In the genomic region with DNA sequence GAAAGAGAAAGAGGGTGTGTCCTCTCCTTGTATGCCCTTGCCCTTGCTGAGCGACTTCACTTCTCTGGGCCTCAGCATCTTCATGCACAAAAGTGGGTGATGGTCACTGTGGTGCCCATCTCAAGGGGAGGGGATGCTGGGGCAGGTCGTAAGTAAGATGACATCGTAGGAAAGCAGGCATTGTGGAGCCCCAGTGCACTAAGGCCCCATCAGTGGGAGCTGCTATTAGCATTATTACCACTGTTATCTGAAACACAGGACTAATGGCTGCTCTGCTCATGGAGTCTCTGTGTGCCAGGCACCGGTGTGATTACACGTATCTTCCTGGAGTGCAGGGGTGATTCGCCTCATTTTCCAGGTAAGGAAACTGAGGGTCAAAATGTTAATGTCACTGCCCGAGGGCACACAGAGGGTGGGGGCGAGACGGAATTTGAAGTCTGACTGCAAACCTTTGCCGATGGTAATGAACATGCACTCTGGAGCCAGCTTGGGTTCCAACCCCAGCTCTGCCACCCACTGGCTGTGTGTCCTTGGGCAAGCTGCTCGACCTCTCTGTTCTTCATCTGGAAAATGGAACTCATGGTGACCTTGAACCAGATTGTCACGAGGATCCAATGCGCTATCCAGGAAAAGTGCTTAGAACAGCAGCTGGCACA, we compare ENCODE assay signal across 21 cellular contexts.
"Had no signal": no experiment of that assay in that cellular context is flagged by ENCODE, and none has a peak within 500 bp of the region (broad histone marks: within the 10 kb centered on the region; RNA-seq: fewer than 3 reads in every experiment).

No MANE protein-coding gene starts in this region.

- ATAC-seq: activated CD4-positive, alpha-beta T cell treated with anti-CD3 and anti-CD28 coated beads for 36 hours; foreskin keratinocyte; pancreas had no signal

- H3K36me3 ChIP-seq: ascending aorta, esophagus muscularis mucosa, neutrophil, pancreas, suprapubic skin, tibial nerve had no signal

- H3K27ac ChIP-seq: ascending aorta, esophagus muscularis mucosa, foreskin keratinocyte, neutrophil, pancreas, suprapubic skin had no signal

- DNase-seq: activated CD4-positive, alpha-beta T cell treated with anti-CD3 and anti-CD28 coated beads for 36 hours; activated CD4-positive, alpha-beta T cell treated with anti-CD3 and anti-CD28 coated beads, Interleukin-2, amount 50 U/mL, for 48 hours; activated CD4-positive, CD25-positive, alpha-beta regulatory T cell; activated CD8-positive, alpha-beta memory T cell treated with anti-CD3 and anti-CD28 coated beads for 24 hours; activated effector memory CD4-positive, alpha-beta T cell treated with Interleukin-2 at 50 U/mL for 16 hours; activated naive CD4-positive, alpha-beta T cell treated with Interleukin-2 at 50 U/mL for 16 hours; activated naive CD8-positive, alpha-beta T cell treated with anti-CD3 and anti-CD28 coated beads, Interleukin-2, amount 10 ng/mL, durations not matched to agents 7 days and 5 days; foreskin keratinocyte; mammary epithelial cell; naive B cell; nephron progenitor cell; psoas muscle; stimulated activated CD4-positive, alpha-beta T cell treated with anti-CD3 and anti-CD28 coated beads, Interleukin-15, amount 100 ng/mL, for 24 hours; stimulated activated naive CD4-positive, alpha-beta T cell had no signal

- H3K4me3 ChIP-seq: ascending aorta, esophagus muscularis mucosa, pancreas, psoas muscle, suprapubic skin, tibial nerve had no signal

- FAIRE-seq: islet of Langerhans, pancreas had no signal

- H3K4me1 ChIP-seq: pancreas had no signal

- H3K27me3 ChIP-seq: ascending aorta, esophagus muscularis mucosa, foreskin keratinocyte, neutrophil, pancreas, suprapubic skin, tibial nerve had no signal

- H3K9me3 ChIP-seq: ascending aorta, esophagus muscularis mucosa, neutrophil, pancreas, psoas muscle, suprapubic skin, tibial nerve had no signal
